Comparison of ENCODE assay signal across 9 cellular contexts in genomic region chr12:68070957-68071356, GRCh38.
"Had no signal": no experiment of that assay in that cellular context is flagged by ENCODE, and none has a peak within 500 bp of the region (broad histone marks: within the 10 kb centered on the region; RNA-seq: fewer than 3 reads in every experiment).

No MANE protein-coding gene starts in this region.

- DNase-seq: GM23248, GOT3, H7, H9, HCEC 1CT, HFFc6 had no signal

- H3K36me3 ChIP-seq: HAP-1 had no signal

- H3K9me3 Mint-ChIP-seq: HFFc6 had no signal

- H3K4me1 ChIP-seq: HAP-1 had no signal

- H3K27ac ChIP-seq: GM23248 had no signal

- H3K4me3 ChIP-seq: GM23248, GM23338, HAP-1 had no signal

- H3K4me3 Mint-ChIP-seq: GM23338, H9, HFFc6 had no signal

- H3K9ac ChIP-seq: GM23248 had no signal

- H3K27ac Mint-ChIP-seq: GM23338, H9, HFFc6 had no signal

- ATAC-seq: GM23338, HCT116 had no signal
